1 cellular context compared by ENCODE assay signal in genomic region chr14:24429395-24430142, GRCh38.
TF ChIP-seq lines count a peak whose summit lies in the region.

Gene CBLN3, minus strand, starts transcription at chr14:24429668. Its CDS starts 614 bp downstream, at chr14:24429054.
Gene KHNYN, plus strand, starts transcription at chr14:24429954. Its CDS starts 777 bp downstream, at chr14:24430731.

TF ChIP-seq in HEK293, 187 proteins besides CTCF, POLR2A, EP300 and RAD21 (continued from another document and continues in another):
- TF ChIP-seq PRDM10 (tag by site-specific recombination; IDR thresholded peaks at IDR 0.05) (no peak), ZBTB48 (tag by site-specific recombination; IDR thresholded peaks at IDR 0.05) (no peak; the same call in 1 of the 2 replicates), ZNF155 (tag by site-specific recombination; IDR thresholded peaks at IDR 0.05) (no peak), ZNF449 (tag by site-specific recombination; IDR thresholded peaks at IDR 0.05) (0 out of 2 replicates have a peak, but pooled peaks have one; percentile 32), REPIN1 (tag by site-specific recombination; IDR thresholded peaks at IDR 0.05; ENCODE audit: low read depth) (no peak), ZNF354C (tag by site-specific recombination; IDR thresholded peaks at IDR 0.05; ENCODE audit: borderline replicate concordance, low read depth) (no peak), ZSCAN5A (tag by site-specific recombination; IDR thresholded peaks at IDR 0.05) (peak; percentile 13; the same call in 1 of the 2 replicates), WT1 (tag by site-specific recombination; IDR thresholded peaks at IDR 0.05) (no peak), ZNF132 (tag by site-specific recombination; IDR thresholded peaks at IDR 0.05; ENCODE audit: borderline replicate concordance) (no peak), RBAK (tag by site-specific recombination; IDR thresholded peaks at IDR 0.05) (no peak), ZNF335 (tag by site-specific recombination; conservative IDR thresholded peaks at IDR 0.05) (no peak; the same call in 1 of the 2 replicates), ZNF707 (tag by site-specific recombination; IDR thresholded peaks at IDR 0.05) (no peak), TCF7L2 (IDR thresholded peaks at IDR 0.05; ENCODE audit: borderline replicate concordance, low read depth, low read length) (no peak), ZBTB20 (tag by site-specific recombination; IDR thresholded peaks at IDR 0.05) (peak; percentile 79), ZNF174 (tag by site-specific recombination; IDR thresholded peaks at IDR 0.05) (no peak), SETDB1 (IDR thresholded peaks at IDR 0.05; ENCODE audit: insufficient read length, low read length) (no peak), ZNF18 (tag by site-specific recombination; IDR thresholded peaks at IDR 0.05) (0 out of 2 replicates have a peak, but pooled peaks have one; percentile 29), HOXA7 (CRISPR knock-in tag; IDR thresholded peaks at IDR 0.05; ENCODE audit: borderline replicate concordance) (no peak), ZNF280C (tag by site-specific recombination; IDR thresholded peaks at IDR 0.05) (no peak), ZNF639 (tag by site-specific recombination; IDR thresholded peaks at IDR 0.05) (no peak), ZEB2 (tag by site-specific recombination; IDR thresholded peaks at IDR 0.05) (no peak), ZNF248 (tag by site-specific recombination; IDR thresholded peaks at IDR 0.05) (no peak), ZNF112 (tag by site-specific recombination; IDR thresholded peaks at IDR 0.05) (no peak), ZNF133 (tag by site-specific recombination; IDR thresholded peaks at IDR 0.05) (no peak), ZFHX2 (tag by site-specific recombination; conservative IDR thresholded peaks at IDR 0.05) (peak; percentile 47; the same call in 1 of the 2 replicates), ZNF530 (tag by site-specific recombination; IDR thresholded peaks at IDR 0.05; ENCODE audit: low read depth) (no peak), ZNF585B (tag by site-specific recombination; IDR thresholded peaks at IDR 0.05) (no peak), ZNF221 (tag by site-specific recombination; IDR thresholded peaks at IDR 0.05; ENCODE audit: borderline replicate concordance) (no peak), GLI2 (tag by site-specific recombination; IDR thresholded peaks at IDR 0.05; ENCODE audit: borderline replicate concordance, low read depth) (no peak), ZNF555 (tag by site-specific recombination; conservative IDR thresholded peaks at IDR 0.05) (no peak), ZNF416 (tag by site-specific recombination; IDR thresholded peaks at IDR 0.05) (no peak), ZSCAN16 (tag by site-specific recombination; IDR thresholded peaks at IDR 0.05) (no peak), KLF17 (tag by site-specific recombination; IDR thresholded peaks at IDR 0.05) (no peak), ZFP41 (tag by site-specific recombination; IDR thresholded peaks at IDR 0.05; ENCODE audit: borderline replicate concordance) (no peak), KLF7 (tag by site-specific recombination; IDR thresholded peaks at IDR 0.05; ENCODE audit: borderline replicate concordance) (peak; percentile 54; the same call in 1 of the 2 replicates), ZNF518A (tag by site-specific recombination; conservative IDR thresholded peaks at IDR 0.05; ENCODE audit: low read depth) (0 out of 2 replicates have a peak, but pooled peaks have one; percentile 28), ZFP37 (tag by site-specific recombination; IDR thresholded peaks at IDR 0.05) (no peak), ZNF274 (IDR thresholded peaks at IDR 0.05; ENCODE audit: low read length) (no peak), ZNF274 (tag by site-specific recombination; IDR thresholded peaks at IDR 0.05; ENCODE audit: borderline replicate concordance) (no peak)
